Comparison of ENCODE assay signal across 8 cellular contexts in genomic region chrX:48958635-48959094, GRCh38. TPM values are rescaled to one million over a fixed set of nuclear protein-coding genes. Genes with fewer than 3 reads are reported as not detected.
DNase-seq lines count a peak whose midpoint lies in the region; ATAC-seq and TF ChIP-seq lines count a peak whose summit lies in the region.

No MANE protein-coding gene starts in this region.

- TF ChIP-seq POLR2A in sigmoid colon (IDR thresholded peaks at IDR 0.05), result peak; percentile 5 to 21

- peaks cover 34% of the 10 kb centered on the region for H3K79me2 ChIP-seq in hepatocyte

- H3K27me3 ChIP-seq in hepatocyte, result no peaks in the 10 kb centered on the region
- H3K27me3 ChIP-seq in sigmoid colon, result no peaks in the 10 kb centered on the region

- peak overlapping the region; percentile 70 for H3K4me2 ChIP-seq in hepatocyte

- intact Hi-C loops in sigmoid colon (cut with DNase I), result loop anchor here (2.0 to 10.0 kb wide), 4 partner anchors 66 to 264 kb away; partner anchors contain the start of genes HDAC6, SUV39H1 and TFE3

- H3K4me1 ChIP-seq in hepatocyte (ENCODE audit: insufficient read depth) (peaks cover 9% of the 10 kb centered on the region), sigmoid colon (peaks cover 0 to 36% (median 23%) of the 10 kb centered on the region in 4 donors)

- peaks cover 14% of the 10 kb centered on the region for H4K20me1 ChIP-seq in hepatocyte (ENCODE audit: insufficient read depth, poor library complexity, severe bottlenecking)

- no peak for ATAC-seq in HG03175 (IDR thresholded peaks at IDR 0.05; ENCODE audit: unreplicated experiment)

- H3K9me3 ChIP-seq in hepatocyte (ENCODE audit: low read depth) (no peaks in the 10 kb centered on the region), sigmoid colon (no peaks in the 10 kb centered on the region)

- 35% methylated on average over 21 of the region's 21 CpGs for WGBS in hepatocyte (ENCODE audit: low lambda C conversion rate, missing lambda C conversion rate)
- 1% methylated on average over 21 of the region's 21 CpGs for WGBS in sigmoid colon, 2 donors

- H3K4me3 ChIP-seq in hepatocyte, result peak overlapping the region; percentile 32
- H3K4me3 ChIP-seq in sigmoid colon, result peak overlapping the region; percentile 32 to 71 (median 70)

- H2AFZ ChIP-seq in hepatocyte, result no peak overlapping the region

- H3K9me2 ChIP-seq in hepatocyte (replicated peaks; ENCODE audit: insufficient read depth), result no peaks in the 10 kb centered on the region

- H3K27ac ChIP-seq in hepatocyte (peak overlapping the region; percentile 92), sigmoid colon (peak overlapping the region; percentile 88 to 90 (median 90))

- TF ChIP-seq CTCF in hepatocyte (IDR thresholded peaks at IDR 0.05; ENCODE audit: poor library complexity) (no peak), sigmoid colon (IDR thresholded peaks at IDR 0.05) (no peak)

- H3K36me3 ChIP-seq in hepatocyte (replicated peaks; ENCODE audit: insufficient read depth, low read depth) (no peaks in the 10 kb centered on the region), sigmoid colon (peaks cover 0 to 12% (median 2%) of the 10 kb centered on the region in 4 donors)

- TF ChIP-seq EP300 in sigmoid colon (IDR thresholded peaks at IDR 0.05), result no peak

- DNase-seq in GM03348 (ENCODE audit: low spot score), result peak; percentile 36
- peak; percentile 1 for DNase-seq in NCI-H226
- DNase-seq in amniotic stem cell (lab: John Stamatoyannopoulos, UW), result peak; percentile 8
- DNase-seq in hepatocyte (ENCODE audit: low spot score), result peak; percentile 65
- DNase-seq in sigmoid colon, result peak; percentile 82
- no peak for DNase-seq in HuH-7 (ENCODE audit: low spot score)
- DNase-seq in middle frontal gyrus (ENCODE audit: extremely low spot score, low spot score), result no peak

RNA-seq across cellular contexts. Expression of gene OTUD5, which starts 1.3 kb away (rescaled TPM):
- total RNA-seq in hepatocyte, result 27.7 and 32.5 TPM in 2 replicates
- 49.9 and 51.2 TPM in 2 replicates for polyA plus RNA-seq in hepatocyte
- total RNA-seq in sigmoid colon, result 10 to 100 TPM; 33.6 to 41.4 (median 38.0) TPM
- polyA plus RNA-seq in sigmoid colon, result 10 to 100 TPM; 22.4 to 39.3 (median 24.6) TPM

RNA-seq across cellular contexts. Expression of gene KCND1, which starts 13.0 kb away (rescaled TPM):
- 0.64 and 0.87 TPM in 2 replicates for total RNA-seq in hepatocyte
- polyA plus RNA-seq in hepatocyte, result 2.0 and 3.2 TPM in 2 replicates
- total RNA-seq in sigmoid colon, result 1 to 10 TPM in 3 of 4 donors, under 1 TPM in 1; 0.95 to 2.5 (median 1.3) TPM
- 1 to 10 TPM in 1 of 3 donors, not detected in 2; 1.7 TPM for polyA plus RNA-seq in sigmoid colon

RNA-seq across cellular contexts. Expression of gene PIM2, which starts 39.8 kb away (rescaled TPM):
- total RNA-seq in hepatocyte, result 7.0 and 11.5 TPM in 2 replicates
- polyA plus RNA-seq in hepatocyte, result 16.8 and 17.2 TPM in 2 replicates
- 1 to 10 TPM; 2.4 to 6.9 (median 4.4) TPM for total RNA-seq in sigmoid colon
- 10 to 100 TPM in 1 of 3 donors, 1 to 10 TPM in 2; 6.6 to 42.0 (median 6.7) TPM for polyA plus RNA-seq in sigmoid colon

RNA-seq across cellular contexts. Expression of gene GRIPAP1, which starts 43.4 kb away (rescaled TPM):
- total RNA-seq in hepatocyte, result 17.8 and 20.2 TPM in 2 replicates
- polyA plus RNA-seq in hepatocyte, result 30.6 and 31.4 TPM in 2 replicates
- 10 to 100 TPM; 19.7 to 63.1 (median 29.7) TPM for total RNA-seq in sigmoid colon
- polyA plus RNA-seq in sigmoid colon, result 10 to 100 TPM; 14.4 to 42.0 (median 18.3) TPM

RNA-seq across cellular contexts. Expression of gene SLC35A2, which starts 47.2 kb away (rescaled TPM):
- total RNA-seq in hepatocyte, result 40.8 and 49.5 TPM in 2 replicates
- polyA plus RNA-seq in hepatocyte, result 82.4 and 95.9 TPM in 2 replicates
- total RNA-seq in sigmoid colon, result 10 to 100 TPM in 1 of 4 donors, 1 to 10 TPM in 3; 5.6 to 20.2 (median 6.0) TPM
- polyA plus RNA-seq in sigmoid colon, result 10 to 100 TPM in 1 of 3 donors, 1 to 10 TPM in 2; 6.0 to 43.9 (median 9.0) TPM

Comparison
In these comparisons a context has a peak if more than half of its experiments do, and no peak if none do; other contexts are left out.
1. DNase-seq: peak in GM03348 (single experiment), NCI-H226 (single experiment), amniotic stem cell (single experiment), hepatocyte (single experiment) and sigmoid colon (single experiment); none in HuH-7 (single experiment) and middle frontal gyrus (single experiment).